24 cellular contexts compared by ENCODE assay signal in genomic region chr1:43420874-43421273, GRCh38. TPM values are rescaled to one million over a fixed set of nuclear protein-coding genes. Genes with fewer than 3 reads are reported as not detected.
DNase-seq lines count a peak whose midpoint lies in the region; ATAC-seq and TF ChIP-seq lines count a peak whose summit lies in the region.
"Had no signal": no experiment of that assay in that cellular context is flagged by ENCODE, and none has a peak within 500 bp of the region (broad histone marks: within the 10 kb centered on the region; RNA-seq: fewer than 3 reads in every experiment).

No MANE protein-coding gene starts in this region.

- peaks cover 29% of the 10 kb centered on the region for H3K36me3 Mint-ChIP-seq in endothelial cell (ENCODE audit: low read depth, unreplicated experiment)

- no peak overlapping the region for H3K18ac ChIP-seq in mesenchymal stem cell (ENCODE audit: low read depth in 1 of 2, low read length in 2 of 2)

- WGBS in mesenchymal stem cell: over 99% methylated on average over 10 of the region's 10 CpGs

- H4K91ac ChIP-seq in mesenchymal stem cell (ENCODE audit: low read length): no peak overlapping the region

- POLR2A ChIA-PET in RWPE1 (lab: Yijun Ruan, JAX; ENCODE audit: low non-redundant PET): no interaction called here

- no peak overlapping the region for H3K14ac ChIP-seq in mesenchymal stem cell (ENCODE audit: low read length in 2 of 2)

- TF ChIP-seq CTCF in RWPE1 (conservative IDR thresholded peaks at IDR 0.05; ENCODE audit: low read depth) (no peak), endothelial cell (IDR thresholded peaks at IDR 0.05; ENCODE audit: unreplicated experiment) (no peak), osteoblast (IDR thresholded peaks at IDR 0.05; ENCODE audit: extremely low read depth, low read depth, low read length) (no peak), upper lobe of right lung (IDR thresholded peaks at IDR 0.05) (no peak)

- H3K27ac ChIP-seq in RWPE1 (peak overlapping the region; percentile 80; the same call in 1 of the 2 replicates), osteoblast (ENCODE audit: low read depth, low read length) (no peak overlapping the region), upper lobe of right lung (no peak overlapping the region), mesenchymal stem cell (ENCODE audit: low read length, poor library complexity, severe bottlenecking) (no peak overlapping the region)
- H3K27ac ChIP-seq: BLaER1 had no signal

- no peaks in the 10 kb centered on the region for H3K79me2 ChIP-seq in osteoblast (ENCODE audit: insufficient read depth, low read length)

- no peak overlapping the region for H3K23ac ChIP-seq in mesenchymal stem cell (ENCODE audit: low read length in 2 of 2)

- peaks cover 4% of the 10 kb centered on the region for H3K79me1 ChIP-seq in mesenchymal stem cell (replicated peaks; ENCODE audit: low read length, poor library complexity, severe bottlenecking)

- no peak for DNase-seq in RWPE1 (ENCODE audit: low spot score)
- no peak for DNase-seq in endothelial cell (ENCODE audit: low spot score)
- peak; percentile 66 for DNase-seq in osteoblast (ENCODE audit: insufficient read length, low spot score, missing footprints)
- no peak for DNase-seq in upper lobe of right lung
- no peak for DNase-seq in SIG-M5 treated with dmso at 0.1 percent for 504 hours (lab: John Stamatoyannopoulos, UW; ENCODE audit: unreplicated experiment)
- no peak for DNase-seq in mesenchymal stem cell
- DNase-seq: 8988T; ACHN; BE2C; C1 segment of cervical spinal cord; CD4-positive, alpha-beta memory T cell; CD4-positive, CD25-positive, alpha-beta regulatory T cell; CD8-positive, alpha-beta memory T cell; COR-L47; DMS 273 treated with DMSO at 0.1 percent for 48 hours; DMS153; DMS53; DMS79; DND-41; EL; GDM1 had no signal

- H2BK12ac ChIP-seq in mesenchymal stem cell (ENCODE audit: low read length in 2 of 2): no peak overlapping the region

- H3K4me1 ChIP-seq in osteoblast (ENCODE audit: insufficient read depth, low read length) (no peaks in the 10 kb centered on the region), upper lobe of right lung (no peaks in the 10 kb centered on the region), mesenchymal stem cell (ENCODE audit: control insufficient read depth, insufficient read depth, low read depth, low read length) (no peaks in the 10 kb centered on the region)
- H3K4me1 ChIP-seq: BE2C, BLaER1 had no signal

- H3K27me3 Mint-ChIP-seq in endothelial cell (ENCODE audit: unreplicated experiment): peaks cover 3% of the 10 kb centered on the region
- H3K27me3 Mint-ChIP-seq: CD4-positive, alpha-beta memory T cell; CD4-positive, CD25-positive, alpha-beta regulatory T cell had no signal

- H3K9me3 Mint-ChIP-seq in endothelial cell (ENCODE audit: unreplicated experiment): no peaks in the 10 kb centered on the region
- H3K9me3 Mint-ChIP-seq: CD4-positive, alpha-beta memory T cell; CD8-positive, alpha-beta memory T cell had no signal

- no peak overlapping the region for H3K9ac ChIP-seq in mesenchymal stem cell (ENCODE audit: low read length)
- H3K9ac ChIP-seq: BLaER1 had no signal

- intact Hi-C loops in upper lobe of right lung (cut with DNase I): no loop called here

- no peak overlapping the region for H2BK5ac ChIP-seq in mesenchymal stem cell (ENCODE audit: low read depth, low read length, poor library complexity, severe bottlenecking)

- peak overlapping the region; percentile 48 for H3K4me3 Mint-ChIP-seq in endothelial cell (ENCODE audit: unreplicated experiment)
- H3K4me3 Mint-ChIP-seq: CD14-positive monocyte; CD4-positive, alpha-beta memory T cell; CD4-positive, CD25-positive, alpha-beta regulatory T cell; CD8-positive, alpha-beta memory T cell had no signal

- peaks cover 7% of the 10 kb centered on the region for H3K4me1 Mint-ChIP-seq in endothelial cell (ENCODE audit: unreplicated experiment)
- H3K4me1 Mint-ChIP-seq: CD14-positive monocyte; CD8-positive, alpha-beta memory T cell had no signal

- H4K20me1 ChIP-seq in osteoblast (ENCODE audit: insufficient read depth, low read length): peaks cover 4% of the 10 kb centered on the region
- H4K20me1 ChIP-seq: BLaER1 had no signal

- H2AK5ac ChIP-seq in mesenchymal stem cell (ENCODE audit: low read length, severe bottlenecking): no peak overlapping the region

- H3K27ac Mint-ChIP-seq in endothelial cell (ENCODE audit: unreplicated experiment): no peak overlapping the region
- H3K27ac Mint-ChIP-seq: CD14-positive monocyte; CD4-positive, CD25-positive, alpha-beta regulatory T cell had no signal

- no peak overlapping the region for H2BK120ac ChIP-seq in mesenchymal stem cell (ENCODE audit: low read depth, low read length)

- peaks cover 82% of the 10 kb centered on the region for H3K36me3 ChIP-seq in osteoblast (ENCODE audit: insufficient read depth, low read length)
- peaks cover 92% of the 10 kb centered on the region for H3K36me3 ChIP-seq in upper lobe of right lung
- H3K36me3 ChIP-seq in mesenchymal stem cell (ENCODE audit: control insufficient read depth in 1 of 2, insufficient read depth in 2 of 2, low read depth in 1 of 2, low read length in 2 of 2): peaks cover 82 to 98% of the 10 kb centered on the region in 2 experiments
- H3K36me3 ChIP-seq: BE2C had no signal

- H3K27me3 ChIP-seq in osteoblast (ENCODE audit: insufficient read depth, low read length): no peaks in the 10 kb centered on the region
- no peaks in the 10 kb centered on the region for H3K27me3 ChIP-seq in upper lobe of right lung
- H3K27me3 ChIP-seq in mesenchymal stem cell (ENCODE audit: control insufficient read depth in 1 of 2, insufficient read depth in 1 of 2, low read length in 2 of 2): no peaks in the 10 kb centered on the region
- H3K27me3 ChIP-seq: BE2C, BLaER1 had no signal

- H2AFZ ChIP-seq in osteoblast (ENCODE audit: low read length): no peak overlapping the region
- H2AFZ ChIP-seq in mesenchymal stem cell (ENCODE audit: low read depth, low read length): no peak overlapping the region

- H3K4me2 ChIP-seq in osteoblast (ENCODE audit: insufficient read depth, low read length) (no peak overlapping the region), mesenchymal stem cell (ENCODE audit: low read length, poor library complexity, severe bottlenecking) (no peak overlapping the region)
- H3K4me2 ChIP-seq: BLaER1 had no signal

- no peak overlapping the region for H3K4ac ChIP-seq in mesenchymal stem cell (ENCODE audit: low read depth in 1 of 2, low read length in 2 of 2)

- H2BK15ac ChIP-seq in mesenchymal stem cell (ENCODE audit: low read depth, poor library complexity, severe bottlenecking): no peak overlapping the region

- no peak for ATAC-seq in upper lobe of right lung
- ATAC-seq: GM12878 had no signal

- H3K4me3 ChIP-seq in osteoblast (ENCODE audit: insufficient read depth, low read length): no peak overlapping the region
- H3K4me3 ChIP-seq in upper lobe of right lung: no peak overlapping the region
- H3K4me3 ChIP-seq in mesenchymal stem cell (ENCODE audit: insufficient read depth in 1 of 2, low read depth in 1 of 2, low read length in 2 of 2): no peak overlapping the region
- H3K4me3 ChIP-seq: BLaER1, GM12878 had no signal

- CTCF ChIA-PET in RWPE1 (lab: Yijun Ruan, JAX): interaction anchor here (0.7 kb wide), 1 partner anchor 320 kb away, joined by 3 read pairs; no protein-coding TSS in a partner anchor

- no peaks in the 10 kb centered on the region for H3K9me3 ChIP-seq in osteoblast (ENCODE audit: low read depth, low read length)
- no peaks in the 10 kb centered on the region for H3K9me3 ChIP-seq in upper lobe of right lung
- H3K9me3 ChIP-seq in mesenchymal stem cell (ENCODE audit: control insufficient read depth, low read length): no peaks in the 10 kb centered on the region
- H3K9me3 ChIP-seq: BE2C, BLaER1 had no signal

- no peak overlapping the region for H4K8ac ChIP-seq in mesenchymal stem cell (ENCODE audit: low read length)

RNA-seq across cellular contexts. Expression of gene SZT2, which starts 31.2 kb away (rescaled TPM):
- 43.2 TPM for total RNA-seq in endothelial cell (ENCODE audit: unreplicated experiment)
- total RNA-seq in osteoblast: 41.0 and 42.0 TPM in 2 replicates
- 70.4 TPM for total RNA-seq in upper lobe of right lung
- 7.6 TPM for polyA plus RNA-seq in mesenchymal stem cell (2013, experiment 1 of 2)
- polyA plus RNA-seq in mesenchymal stem cell (2013, experiment 2 of 2): 6.2 TPM

RNA-seq across cellular contexts. Expression of gene MED8, which starts 31.3 kb away (rescaled TPM):
- total RNA-seq in endothelial cell (ENCODE audit: unreplicated experiment): 19.5 TPM
- total RNA-seq in osteoblast: 64.8 and 65.9 TPM in 2 replicates
- 37.3 TPM for total RNA-seq in upper lobe of right lung
- 57.8 TPM for polyA plus RNA-seq in mesenchymal stem cell (2013, experiment 1 of 2)
- 59.6 TPM for polyA plus RNA-seq in mesenchymal stem cell (2013, experiment 2 of 2)

RNA-seq across cellular contexts. Expression of gene HYI, which starts 32.9 kb away (rescaled TPM):
- total RNA-seq in endothelial cell (ENCODE audit: unreplicated experiment): 47.8 TPM
- total RNA-seq in osteoblast: 24.5 and 27.1 TPM in 2 replicates
- 72.6 TPM for total RNA-seq in upper lobe of right lung
- polyA plus RNA-seq in mesenchymal stem cell (2013, experiment 1 of 2): 20.4 TPM
- 19.0 TPM for polyA plus RNA-seq in mesenchymal stem cell (2013, experiment 2 of 2)

RNA-seq across cellular contexts. Expression of gene ELOVL1, which starts 53.1 kb away (rescaled TPM):
- total RNA-seq in endothelial cell (ENCODE audit: unreplicated experiment): 88.7 TPM
- 35.9 and 36.9 TPM in 2 replicates for total RNA-seq in osteoblast
- 98.9 TPM for total RNA-seq in upper lobe of right lung
- polyA plus RNA-seq in mesenchymal stem cell (2013, experiment 1 of 2): 132 TPM
- 131 TPM for polyA plus RNA-seq in mesenchymal stem cell (2013, experiment 2 of 2)
